ENCODE assay signal across 8 cellular contexts in genomic region chr13:110560606-110561334, GRCh38. TPM values are rescaled to one million over a fixed set of nuclear protein-coding genes. Genes with fewer than 3 reads are reported as not detected.
A peak's percentile ranks its signal among the peaks of the same experiment; 100 is the strongest.
DNase-seq lines count a peak whose midpoint lies in the region; ATAC-seq and TF ChIP-seq lines count a peak whose summit lies in the region.

No MANE protein-coding gene starts in this region.

- intact Hi-C loops in left cardiac atrium (cut with DNase I) = loop anchor here (5.0 to 10.0 kb wide), 2 partner anchors 38 to 96 kb away; no protein-coding TSS in a partner anchor
- intact Hi-C loops in psoas muscle (cut with DNase I) = loop anchor here in 1 of 2 donors (5.0 kb wide), 1 partner anchor 103 kb away; no protein-coding TSS in a partner anchor

- TF ChIP-seq CTCF in BE2C (IDR thresholded peaks at IDR 0.05; ENCODE audit: low read depth, low read length) (no peak), psoas muscle (IDR thresholded peaks at IDR 0.05) (no peak)

- no peaks in the 10 kb centered on the region for H3K4me1 ChIP-seq in BE2C
- peaks cover 11% of the 10 kb centered on the region for H3K4me1 ChIP-seq in psoas muscle

- peak overlapping the region; percentile 65 for H3K4me3 ChIP-seq in BE2C (ENCODE audit: low read depth, low read length)
- peak overlapping the region; percentile 88 for H3K4me3 ChIP-seq in psoas muscle

- WGBS in psoas muscle, 3 donors = 4 to 7% (median 4%) methylated on average over 26 to 27 of the region's 27 CpGs

- H3K27me3 ChIP-seq in BE2C (peaks cover 66% of the 10 kb centered on the region), psoas muscle (ENCODE audit: insufficient read depth in 3 of 3, low read length in 2 of 3) (peaks cover 0 to 3% (median 0%) of the 10 kb centered on the region in 3 donors)

- H3K9me3 ChIP-seq in BE2C (no peaks in the 10 kb centered on the region), psoas muscle (no peaks in the 10 kb centered on the region)

- peak overlapping the region; percentile 74 for H3K27ac ChIP-seq in psoas muscle

- peak; percentile 6 for ATAC-seq in GM18858 (IDR thresholded peaks at IDR 0.05; ENCODE audit: unreplicated experiment)
- peak; percentile 35 to 56 for ATAC-seq in left cardiac atrium
- peak; percentile 41 to 62 (median 56) for ATAC-seq in psoas muscle
- ATAC-seq in GM21737 (IDR thresholded peaks at IDR 0.05; ENCODE audit: unreplicated experiment) = no peak

- H3K36me3 ChIP-seq in BE2C (no peaks in the 10 kb centered on the region; the same call in 1 of the 2 replicates), psoas muscle (ENCODE audit: insufficient read depth in 1 of 2, low read depth in 1 of 2) (no peaks in the 10 kb centered on the region)

- DNase-seq in BE2C = no peak
- DNase-seq in HPDE6-E6E7 (ENCODE audit: extremely low spot score) = peak; percentile 25
- DNase-seq in activated T-helper 9 cell treated with anti-CD3 and anti-CD28 coated beads, Interleukin-2, amount 50 U/mL, for 16 hours (ENCODE audit: low read depth) = peak; percentile 5
- no peak for DNase-seq in left cardiac atrium
- DNase-seq in psoas muscle = no peak
- no peak for DNase-seq in superior temporal gyrus (ENCODE audit: extremely low spot score)

RNA-seq across cellular contexts. Expression of gene RAB20, which starts 0.8 kb away (rescaled TPM):
- 0.48 TPM for polyA plus RNA-seq in BE2C (2012; ENCODE audit: insufficient read depth, insufficient read length, low read depth)
- total RNA-seq in left cardiac atrium (10 to 100 TPM; 12.7 to 24.3 TPM), psoas muscle (1 to 10 TPM; 2.3 to 6.8 (median 3.0) TPM)
- polyA plus RNA-seq in psoas muscle = 10 to 100 TPM in 1 of 3 donors, 1 to 10 TPM in 2; 1.2 to 20.5 (median 2.7) TPM

RNA-seq across cellular contexts. Expression of gene NAXD, which starts 54.6 kb away (rescaled TPM):
- 46.6 TPM for polyA plus RNA-seq in BE2C (2012; ENCODE audit: insufficient read depth, insufficient read length, low read depth)
- 10 to 100 TPM; 23.7 to 27.0 TPM for total RNA-seq in left cardiac atrium
- total RNA-seq in psoas muscle = 10 to 100 TPM; 29.2 to 59.2 (median 29.7) TPM
- 10 to 100 TPM; 26.0 to 36.7 (median 29.6) TPM for polyA plus RNA-seq in psoas muscle

Comparison
In these comparisons a context has a peak if more than half of its experiments do, and no peak if none do; other contexts are left out.
1. DNase-seq: peak in HPDE6-E6E7 (single experiment) and activated T-helper 9 cell treated with anti-CD3 and anti-CD28 coated beads, Interleukin-2, amount 50 U/mL, for 16 hours (single experiment); none in BE2C (single experiment), left cardiac atrium (single experiment), psoas muscle (0 of 2) and superior temporal gyrus (single experiment).